In genomic region chr22:38802671-38803121, GRCh38 we compare ENCODE assay signal across 9 cellular contexts. TPM values are rescaled to one million over a fixed set of nuclear protein-coding genes. Genes with fewer than 3 reads are reported as not detected.
DNase-seq lines count a peak whose midpoint lies in the region; ATAC-seq, FAIRE-seq and TF ChIP-seq lines count a peak whose summit lies in the region.
"Had no signal": no experiment of that assay in that cellular context is flagged by ENCODE, and none has a peak within 500 bp of the region (broad histone marks: within the 10 kb centered on the region; RNA-seq: fewer than 3 reads in every experiment).

No MANE protein-coding gene starts in this region.

- H3K4me3 ChIP-seq in retinal pigment epithelial cell (ENCODE audit: low read length) = no peak overlapping the region

- ATAC-seq in GM21576 (IDR thresholded peaks at IDR 0.05; ENCODE audit: unreplicated experiment) (no peak), HG02798 (IDR thresholded peaks at IDR 0.05; ENCODE audit: poor library complexity, unreplicated experiment) (no peak), HG02840 (IDR thresholded peaks at IDR 0.05; ENCODE audit: low FRiP score, unreplicated experiment) (no peak)

- no peak for TF ChIP-seq CTCF in retinal pigment epithelial cell (conservative IDR thresholded peaks at IDR 0.05; ENCODE audit: low read depth, low read length)

- DNase-seq in GOT3 (lab: John Stamatoyannopoulos, UW) = peak; percentile 43
- DNase-seq in RPMI7951 (ENCODE audit: low read depth) = peak; percentile 90
- peak; percentile 38 to 54 for DNase-seq in frontal cortex (ENCODE audit: low spot score in 2 of 2)
- DNase-seq in retinal pigment epithelial cell (ENCODE audit: low read depth) = peak; percentile 84
- DNase-seq in NCI-H82 treated with DMSO at 0.1 percent for 48 hours (lab: John Stamatoyannopoulos, UW; ENCODE audit: unreplicated experiment) = no peak
- DNase-seq: NCI-H187 treated with DMSO at 0.1 percent for 48 hours had no signal

- no peak for FAIRE-seq in frontal cortex (lab: Jason Lieb, UNC)

RNA-seq across cellular contexts. Expression of gene DNAL4, which starts 8.8 kb away (rescaled TPM):
- total RNA-seq in RPMI7951 (2014; rRNA removed; shearing (Covaris generic)) = 8.3 and 9.5 TPM in 2 replicates
- total RNA-seq in frontal cortex = 16.7 TPM

RNA-seq across cellular contexts. Expression of gene NPTXR, which starts 41.1 kb away (rescaled TPM):
- 0.12 and 0.39 TPM in 2 replicates for total RNA-seq in RPMI7951 (2014; rRNA removed; shearing (Covaris generic))
- 10.6 TPM for total RNA-seq in frontal cortex

RNA-seq across cellular contexts. Expression of gene SUN2, which starts 46.9 kb away (rescaled TPM):
- 47.8 and 69.2 TPM in 2 replicates for total RNA-seq in RPMI7951 (2014; rRNA removed; shearing (Covaris generic))
- total RNA-seq in frontal cortex = 78.7 TPM
